In genomic region chr1:170678196-170678595, GRCh38 we compare ENCODE assay signal across 1 cellular context.
TF ChIP-seq lines count a peak whose summit lies in the region.

No MANE protein-coding gene starts in this region.

TF ChIP-seq in GM23338, 12 proteins besides CTCF, POLR2A, EP300 and RAD21 (continued from another document):
- TF ChIP-seq ZNF462 (CRISPR knock-in tag; IDR thresholded peaks at IDR 0.05) (no peak), ZNF114 (CRISPR knock-in tag; IDR thresholded peaks at IDR 0.05) (no peak), REST (IDR thresholded peaks at IDR 0.05; ENCODE audit: unreplicated experiment) (no peak), JUNB (IDR thresholded peaks at IDR 0.05; ENCODE audit: unreplicated experiment) (no peak), ZNF331 (CRISPR knock-in tag; IDR thresholded peaks at IDR 0.05; ENCODE audit: low read depth) (no peak), EZH2 (IDR thresholded peaks at IDR 0.05; ENCODE audit: low read depth, unreplicated experiment) (no peak), ETS1 (IDR thresholded peaks at IDR 0.05) (no peak), POLR2AphosphoS5 (IDR thresholded peaks at IDR 0.05; ENCODE audit: low read depth) (no peak), EZH2phosphoT487 (IDR thresholded peaks at IDR 0.05; ENCODE audit: unreplicated experiment) (no peak)
